ENCODE assay signal across 1 cellular context in the genomic region with DNA sequence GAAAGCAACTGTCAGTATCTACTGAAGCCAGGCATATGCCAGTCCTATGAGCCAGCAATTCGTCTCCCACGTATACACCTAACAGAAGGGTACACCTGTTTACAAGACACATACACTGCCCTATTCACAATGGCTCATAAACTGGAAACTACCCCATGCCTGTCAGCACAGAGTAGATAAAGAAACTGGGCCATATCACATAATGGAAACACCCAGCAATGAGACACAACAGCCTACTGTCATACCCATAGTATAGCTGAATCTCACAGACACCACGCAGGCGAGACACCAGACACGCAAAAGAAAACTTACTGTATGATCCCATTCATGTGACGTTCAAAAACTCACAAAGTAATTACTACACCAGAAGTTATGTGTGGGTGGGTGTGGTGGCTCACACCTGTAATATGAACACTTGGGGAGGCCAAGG.
TF ChIP-seq lines count a peak whose summit lies in the region.

No MANE protein-coding gene starts in this region.

TF ChIP-seq in WTC11, 78 proteins besides CTCF, POLR2A, EP300 and RAD21 (continued from another document):
- TF ChIP-seq, protein P1, sequence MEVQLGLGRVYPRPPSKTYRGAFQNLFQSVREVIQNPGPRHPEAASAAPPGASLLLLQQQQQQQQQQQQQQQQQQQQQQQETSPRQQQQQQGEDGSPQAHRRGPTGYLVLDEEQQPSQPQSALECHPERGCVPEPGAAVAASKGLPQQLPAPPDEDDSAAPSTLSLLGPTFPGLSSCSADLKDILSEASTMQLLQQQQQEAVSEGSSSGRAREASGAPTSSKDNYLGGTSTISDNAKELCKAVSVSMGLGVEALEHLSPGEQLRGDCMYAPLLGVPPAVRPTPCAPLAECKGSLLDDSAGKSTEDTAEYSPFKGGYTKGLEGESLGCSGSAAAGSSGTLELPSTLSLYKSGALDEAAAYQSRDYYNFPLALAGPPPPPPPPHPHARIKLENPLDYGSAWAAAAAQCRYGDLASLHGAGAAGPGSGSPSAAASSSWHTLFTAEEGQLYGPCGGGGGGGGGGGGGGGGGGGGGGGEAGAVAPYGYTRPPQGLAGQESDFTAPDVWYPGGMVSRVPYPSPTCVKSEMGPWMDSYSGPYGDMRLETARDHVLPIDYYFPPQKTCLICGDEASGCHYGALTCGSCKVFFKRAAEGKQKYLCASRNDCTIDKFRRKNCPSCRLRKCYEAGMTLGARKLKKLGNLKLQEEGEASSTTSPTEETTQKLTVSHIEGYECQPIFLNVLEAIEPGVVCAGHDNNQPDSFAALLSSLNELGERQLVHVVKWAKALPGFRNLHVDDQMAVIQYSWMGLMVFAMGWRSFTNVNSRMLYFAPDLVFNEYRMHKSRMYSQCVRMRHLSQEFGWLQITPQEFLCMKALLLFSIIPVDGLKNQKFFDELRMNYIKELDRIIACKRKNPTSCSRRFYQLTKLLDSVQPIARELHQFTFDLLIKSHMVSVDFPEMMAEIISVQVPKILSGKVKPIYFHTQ (CRISPR knock-in tag; IDR thresholded peaks at IDR 0.05) = no peak
- TF ChIP-seq, protein P2, sequence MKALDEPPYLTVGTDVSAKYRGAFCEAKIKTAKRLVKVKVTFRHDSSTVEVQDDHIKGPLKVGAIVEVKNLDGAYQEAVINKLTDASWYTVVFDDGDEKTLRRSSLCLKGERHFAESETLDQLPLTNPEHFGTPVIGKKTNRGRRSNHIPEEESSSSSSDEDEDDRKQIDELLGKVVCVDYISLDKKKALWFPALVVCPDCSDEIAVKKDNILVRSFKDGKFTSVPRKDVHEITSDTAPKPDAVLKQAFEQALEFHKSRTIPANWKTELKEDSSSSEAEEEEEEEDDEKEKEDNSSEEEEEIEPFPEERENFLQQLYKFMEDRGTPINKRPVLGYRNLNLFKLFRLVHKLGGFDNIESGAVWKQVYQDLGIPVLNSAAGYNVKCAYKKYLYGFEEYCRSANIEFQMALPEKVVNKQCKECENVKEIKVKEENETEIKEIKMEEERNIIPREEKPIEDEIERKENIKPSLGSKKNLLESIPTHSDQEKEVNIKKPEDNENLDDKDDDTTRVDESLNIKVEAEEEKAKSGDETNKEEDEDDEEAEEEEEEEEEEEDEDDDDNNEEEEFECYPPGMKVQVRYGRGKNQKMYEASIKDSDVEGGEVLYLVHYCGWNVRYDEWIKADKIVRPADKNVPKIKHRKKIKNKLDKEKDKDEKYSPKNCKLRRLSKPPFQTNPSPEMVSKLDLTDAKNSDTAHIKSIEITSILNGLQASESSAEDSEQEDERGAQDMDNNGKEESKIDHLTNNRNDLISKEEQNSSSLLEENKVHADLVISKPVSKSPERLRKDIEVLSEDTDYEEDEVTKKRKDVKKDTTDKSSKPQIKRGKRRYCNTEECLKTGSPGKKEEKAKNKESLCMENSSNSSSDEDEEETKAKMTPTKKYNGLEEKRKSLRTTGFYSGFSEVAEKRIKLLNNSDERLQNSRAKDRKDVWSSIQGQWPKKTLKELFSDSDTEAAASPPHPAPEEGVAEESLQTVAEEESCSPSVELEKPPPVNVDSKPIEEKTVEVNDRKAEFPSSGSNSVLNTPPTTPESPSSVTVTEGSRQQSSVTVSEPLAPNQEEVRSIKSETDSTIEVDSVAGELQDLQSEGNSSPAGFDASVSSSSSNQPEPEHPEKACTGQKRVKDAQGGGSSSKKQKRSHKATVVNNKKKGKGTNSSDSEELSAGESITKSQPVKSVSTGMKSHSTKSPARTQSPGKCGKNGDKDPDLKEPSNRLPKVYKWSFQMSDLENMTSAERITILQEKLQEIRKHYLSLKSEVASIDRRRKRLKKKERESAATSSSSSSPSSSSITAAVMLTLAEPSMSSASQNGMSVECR (CRISPR knock-in tag; IDR thresholded peaks at IDR 0.05; ENCODE audit: borderline replicate concordance) = no peak
- TF ChIP-seq, protein P3, sequence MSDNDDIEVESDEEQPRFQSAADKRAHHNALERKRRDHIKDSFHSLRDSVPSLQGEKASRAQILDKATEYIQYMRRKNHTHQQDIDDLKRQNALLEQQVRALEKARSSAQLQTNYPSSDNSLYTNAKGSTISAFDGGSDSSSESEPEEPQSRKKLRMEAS (CRISPR knock-in tag; IDR thresholded peaks at IDR 0.05) = no peak
- TF ChIP-seq IRF2 (CRISPR knock-in tag; IDR thresholded peaks at IDR 0.05; ENCODE audit: borderline replicate concordance, low read depth) (no peak), MYBL2 (CRISPR knock-in tag; IDR thresholded peaks at IDR 0.05) (no peak), ZNF138 (CRISPR knock-in tag; conservative IDR thresholded peaks at IDR 0.05) (no peak), SOX15 (CRISPR knock-in tag; IDR thresholded peaks at IDR 0.05) (no peak)
- TF ChIP-seq, protein P4, sequence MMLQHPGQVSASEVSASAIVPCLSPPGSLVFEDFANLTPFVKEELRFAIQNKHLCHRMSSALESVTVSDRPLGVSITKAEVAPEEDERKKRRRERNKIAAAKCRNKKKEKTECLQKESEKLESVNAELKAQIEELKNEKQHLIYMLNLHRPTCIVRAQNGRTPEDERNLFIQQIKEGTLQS (CRISPR knock-in tag; conservative IDR thresholded peaks at IDR 0.05) = no peak
- TF ChIP-seq, protein P5, sequence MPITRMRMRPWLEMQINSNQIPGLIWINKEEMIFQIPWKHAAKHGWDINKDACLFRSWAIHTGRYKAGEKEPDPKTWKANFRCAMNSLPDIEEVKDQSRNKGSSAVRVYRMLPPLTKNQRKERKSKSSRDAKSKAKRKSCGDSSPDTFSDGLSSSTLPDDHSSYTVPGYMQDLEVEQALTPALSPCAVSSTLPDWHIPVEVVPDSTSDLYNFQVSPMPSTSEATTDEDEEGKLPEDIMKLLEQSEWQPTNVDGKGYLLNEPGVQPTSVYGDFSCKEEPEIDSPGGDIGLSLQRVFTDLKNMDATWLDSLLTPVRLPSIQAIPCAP (CRISPR knock-in tag; IDR thresholded peaks at IDR 0.05) = no peak
